Comparison of ENCODE assay signal across 16 cellular contexts in the genomic region with DNA sequence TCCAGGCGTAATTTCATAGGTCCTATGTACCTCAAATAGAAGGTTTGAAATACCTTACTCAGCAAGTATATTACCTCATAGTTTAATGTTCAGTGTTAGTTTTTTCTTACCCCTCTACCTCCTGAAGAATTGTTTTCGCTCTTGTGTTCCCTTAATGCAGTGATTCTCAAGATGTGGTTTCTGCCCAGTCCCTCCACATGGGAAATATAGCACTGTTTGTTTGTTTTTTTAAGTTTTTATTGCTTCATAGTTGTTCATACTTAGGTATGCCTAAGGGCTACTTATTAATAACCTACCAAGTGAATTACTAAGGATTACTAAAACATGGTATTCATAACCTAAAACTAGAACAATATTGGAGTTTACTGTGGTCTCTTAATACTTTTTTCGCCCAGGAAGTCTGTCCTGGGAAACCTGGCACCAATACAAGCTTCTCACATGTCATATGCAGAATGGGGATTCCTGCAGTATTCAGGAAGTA. TPM values are rescaled to one million over a fixed set of nuclear protein-coding genes. Genes with fewer than 3 reads are reported as not detected.
DNase-seq lines count a peak whose midpoint lies in the region; ATAC-seq and TF ChIP-seq lines count a peak whose summit lies in the region.
"Had no signal": no experiment of that assay in that cellular context is flagged by ENCODE, and none has a peak within 500 bp of the region (broad histone marks: within the 10 kb centered on the region; RNA-seq: fewer than 3 reads in every experiment).

No MANE protein-coding gene starts in this region.

- TF ChIP-seq CTCF in WTC11 (IDR thresholded peaks at IDR 0.05) (no peak), fibroblast of villous mesenchyme (IDR thresholded peaks at IDR 0.05; ENCODE audit: insufficient read depth, low read depth, low read length) (no peak)

- H3K27me3 Mint-ChIP-seq in activated CD8-positive, alpha-beta memory T cell treated with anti-CD3 and anti-CD28 coated beads, Interleukin-2, amount 10 ng/mL, durations not matched to agents 7 days and 5 days: no peaks in the 10 kb centered on the region
- no peaks in the 10 kb centered on the region; the same call in 1 of the 2 replicates for H3K27me3 Mint-ChIP-seq in WTC11 (ENCODE audit: low read depth)
- H3K27me3 Mint-ChIP-seq: activated naive CD8-positive, alpha-beta T cell treated with anti-CD3 and anti-CD28 coated beads for 36 hours had no signal

- no peak overlapping the region for H3K4me3 ChIP-seq in fibroblast of villous mesenchyme (ENCODE audit: low read depth, low read length)
- H3K4me3 ChIP-seq: GM23338, left ventricle myocardium inferior, thyroid gland had no signal

- no peak for DNase-seq in activated CD8-positive, alpha-beta memory T cell treated with anti-CD3 and anti-CD28 coated beads, Interleukin-2, amount 10 ng/mL, durations not matched to agents 7 days and 5 days
- DNase-seq in activated CD8-positive, alpha-beta memory T cell treated with anti-CD3 and anti-CD28 coated beads, Interleukin-2, amount 50 U/mL, for 4 hours: no peak
- DNase-seq in WTC11 (ENCODE audit: low spot score) (no peak), fibroblast of villous mesenchyme (ENCODE audit: low read depth) (peak; percentile 72), COLO668 (lab: John Stamatoyannopoulos, UW; ENCODE audit: unreplicated experiment) (no peak), amygdala (lab: John Stamatoyannopoulos, UW) (no peak), NCI-H2029 (lab: John Stamatoyannopoulos, UW) (no peak)
- DNase-seq: activated naive CD8-positive, alpha-beta T cell treated with anti-CD3 and anti-CD28 coated beads for 36 hours; DMS153; left ventricle myocardium inferior; NCI-H1048; NCI-H510A; stimulated activated CD4-positive, alpha-beta T cell treated with anti-CD3 and anti-CD28 coated beads, Interleukin-15, amount 100 ng/mL, for 24 hours; thyroid gland had no signal

- no peak for ATAC-seq in activated CD8-positive, alpha-beta memory T cell treated with anti-CD3 and anti-CD28 coated beads, Interleukin-2, amount 10 ng/mL, durations not matched to agents 7 days and 5 days
- no peak for ATAC-seq in WTC11
- no peak for ATAC-seq in HG03135 (IDR thresholded peaks at IDR 0.05; ENCODE audit: unreplicated experiment)
- ATAC-seq: GM23338 had no signal

- peaks cover 16% of the 10 kb centered on the region for H3K36me3 Mint-ChIP-seq in activated CD8-positive, alpha-beta memory T cell treated with anti-CD3 and anti-CD28 coated beads, Interleukin-2, amount 10 ng/mL, durations not matched to agents 7 days and 5 days
- no peaks in the 10 kb centered on the region for H3K36me3 Mint-ChIP-seq in WTC11

- peaks cover 33% of the 10 kb centered on the region for H3K4me1 Mint-ChIP-seq in activated CD8-positive, alpha-beta memory T cell treated with anti-CD3 and anti-CD28 coated beads, Interleukin-2, amount 10 ng/mL, durations not matched to agents 7 days and 5 days
- peaks cover 18% of the 10 kb centered on the region for H3K4me1 Mint-ChIP-seq in WTC11

- CTCF ChIA-PET in activated CD8-positive, alpha-beta memory T cell treated with anti-CD3 and anti-CD28 coated beads, Interleukin-2, amount 10 ng/mL, durations not matched to agents 7 days and 5 days (lab: Charles Lee): no interaction called here
- CTCF ChIA-PET in WTC11 (lab: Charles Lee): no interaction called here

- no peak overlapping the region for H3K4me3 Mint-ChIP-seq in activated CD8-positive, alpha-beta memory T cell treated with anti-CD3 and anti-CD28 coated beads, Interleukin-2, amount 10 ng/mL, durations not matched to agents 7 days and 5 days
- H3K4me3 Mint-ChIP-seq in WTC11: no peak overlapping the region
- H3K4me3 Mint-ChIP-seq: activated naive CD8-positive, alpha-beta T cell treated with anti-CD3 and anti-CD28 coated beads for 36 hours; GM23338 had no signal

- peak overlapping the region; percentile 17 for H3K27ac Mint-ChIP-seq in activated CD8-positive, alpha-beta memory T cell treated with anti-CD3 and anti-CD28 coated beads, Interleukin-2, amount 10 ng/mL, durations not matched to agents 7 days and 5 days
- peak overlapping the region; percentile 14; the same call in 1 of the 2 replicates for H3K27ac Mint-ChIP-seq in WTC11
- H3K27ac Mint-ChIP-seq: activated naive CD8-positive, alpha-beta T cell treated with anti-CD3 and anti-CD28 coated beads for 36 hours; GM23338 had no signal

- H3K9me3 Mint-ChIP-seq in activated CD8-positive, alpha-beta memory T cell treated with anti-CD3 and anti-CD28 coated beads, Interleukin-2, amount 10 ng/mL, durations not matched to agents 7 days and 5 days (ENCODE audit: low read depth): no peaks in the 10 kb centered on the region
- no peaks in the 10 kb centered on the region for H3K9me3 Mint-ChIP-seq in WTC11
- H3K9me3 Mint-ChIP-seq: activated naive CD8-positive, alpha-beta T cell treated with anti-CD3 and anti-CD28 coated beads for 36 hours; GM23338 had no signal

- POLR2A ChIA-PET in WTC11 (lab: Charles Lee): no interaction called here

TF ChIP-seq in WTC11, 78 proteins besides CTCF, POLR2A, EP300 and RAD21 (continues in another document):
- TF ChIP-seq FOXJ3 (CRISPR knock-in tag; IDR thresholded peaks at IDR 0.05; ENCODE audit: borderline replicate concordance) (no peak), NFE2L1 (CRISPR knock-in tag; IDR thresholded peaks at IDR 0.05) (no peak), MXD4 (CRISPR knock-in tag; IDR thresholded peaks at IDR 0.05; ENCODE audit: borderline replicate concordance) (no peak), NFATC4 (CRISPR knock-in tag; IDR thresholded peaks at IDR 0.05) (no peak), ZNF317 (CRISPR knock-in tag; IDR thresholded peaks at IDR 0.05; ENCODE audit: borderline replicate concordance, low read depth) (no peak), NR3C1 (CRISPR knock-in tag; conservative IDR thresholded peaks at IDR 0.05; ENCODE audit: low read depth) (no peak), ETV6 (CRISPR knock-in tag; IDR thresholded peaks at IDR 0.05) (no peak), E2F1 (CRISPR knock-in tag; IDR thresholded peaks at IDR 0.05) (no peak), ZSCAN18 (CRISPR knock-in tag; IDR thresholded peaks at IDR 0.05) (no peak), ZNF263 (CRISPR knock-in tag; IDR thresholded peaks at IDR 0.05; ENCODE audit: low read depth) (no peak)
- TF ChIP-seq, protein P1, sequence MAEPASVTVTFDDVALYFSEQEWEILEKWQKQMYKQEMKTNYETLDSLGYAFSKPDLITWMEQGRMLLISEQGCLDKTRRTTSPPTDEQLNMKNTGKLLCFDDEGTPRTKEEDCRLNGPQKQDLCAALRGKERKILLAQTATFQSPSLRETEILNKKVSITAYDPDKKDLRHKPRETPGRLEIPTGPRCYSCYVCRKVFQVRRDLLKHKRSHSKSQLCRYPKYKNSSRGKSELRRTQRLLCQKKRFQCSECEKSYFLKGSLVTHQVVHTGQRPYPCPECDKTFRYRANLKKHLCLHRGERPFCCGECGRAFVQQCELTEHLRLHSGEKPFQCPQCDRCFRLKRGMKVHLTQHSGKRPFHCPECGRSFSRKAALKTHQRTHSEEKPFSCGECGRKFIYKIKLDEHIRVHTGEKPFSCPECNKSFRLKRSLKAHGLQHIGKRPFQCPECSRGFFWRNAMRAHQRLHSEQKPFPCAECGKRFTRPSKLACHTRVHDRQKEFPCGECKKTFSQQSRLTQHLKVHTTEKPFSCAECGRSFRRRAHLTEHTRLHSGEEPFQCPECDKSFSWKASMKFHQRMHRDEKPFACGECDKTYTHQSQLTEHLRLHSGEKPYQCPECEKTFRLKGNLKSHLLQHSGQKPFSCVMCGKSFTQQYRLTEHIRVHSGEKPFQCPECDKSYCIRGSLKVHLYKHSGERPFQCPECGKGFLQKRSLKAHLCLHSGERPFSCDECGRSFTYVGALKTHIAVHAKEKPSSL (CRISPR knock-in tag; conservative IDR thresholded peaks at IDR 0.05): no peak

RNA-seq across cellular contexts. Expression of gene RSPRY1, which starts 5.0 kb away (rescaled TPM):
- 10 to 100 TPM; 32.6 to 33.7 TPM for total RNA-seq in activated CD8-positive, alpha-beta memory T cell treated with anti-CD3 and anti-CD28 coated beads, Interleukin-2, amount 10 ng/mL, durations not matched to agents 7 days and 5 days
- 22.7 to 28.5 TPM (median 26.8 TPM) in 3 replicates for total RNA-seq in WTC11 (2021)
- 51.2 and 64.8 TPM in 2 replicates for total RNA-seq in fibroblast of villous mesenchyme

RNA-seq across cellular contexts. Expression of gene PSME3IP1, which starts 5.3 kb away (rescaled TPM):
- 100 to 1,000 TPM; 118 to 124 TPM for total RNA-seq in activated CD8-positive, alpha-beta memory T cell treated with anti-CD3 and anti-CD28 coated beads, Interleukin-2, amount 10 ng/mL, durations not matched to agents 7 days and 5 days
- total RNA-seq in WTC11 (2021) (102 to 107 TPM (median 104 TPM) in 3 replicates), fibroblast of villous mesenchyme (59.3 and 71.2 TPM in 2 replicates)

RNA-seq across cellular contexts. Expression of gene ARL2BP, which starts 54.0 kb away (rescaled TPM):
- total RNA-seq in activated CD8-positive, alpha-beta memory T cell treated with anti-CD3 and anti-CD28 coated beads, Interleukin-2, amount 10 ng/mL, durations not matched to agents 7 days and 5 days: 10 to 100 TPM; 24.9 to 30.2 TPM
- total RNA-seq in WTC11 (2021) (10.6 to 12.4 TPM (median 12.3 TPM) in 3 replicates), fibroblast of villous mesenchyme (91.2 and 134 TPM in 2 replicates)
